In the genomic region with DNA sequence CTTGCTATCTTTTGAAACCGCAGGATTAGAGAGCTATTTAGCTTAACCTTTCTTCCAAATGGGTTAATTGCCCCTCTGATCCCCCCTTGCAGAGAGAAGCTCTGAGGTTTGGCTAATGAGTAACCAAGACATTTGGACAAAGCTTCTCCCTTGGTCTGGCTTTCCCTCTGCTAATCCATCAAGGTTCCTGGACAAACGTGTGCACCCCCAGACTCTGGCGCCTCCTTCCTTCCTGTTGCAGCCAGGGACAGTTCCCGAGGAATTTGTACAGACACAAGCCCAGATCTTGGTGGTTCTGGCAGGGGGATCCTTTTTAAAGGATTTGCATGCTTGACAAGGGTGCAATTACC, we compare ENCODE assay signal across 8 cellular contexts. TPM values are rescaled to one million over a fixed set of nuclear protein-coding genes. Genes with fewer than 3 reads are reported as not detected.
DNase-seq lines count a peak whose midpoint lies in the region; ATAC-seq and TF ChIP-seq lines count a peak whose summit lies in the region.

No MANE protein-coding gene starts in this region.

- H3K23ac ChIP-seq in H9 (ENCODE audit: insufficient read length, low read depth, low read length): no peak overlapping the region

- H3K27ac Mint-ChIP-seq in H9 (no peak overlapping the region), WTC11 (0 out of 2 replicates have a peak overlapping the region, but pooled peaks have one; percentile 11)

- H3K4me3 ChIP-seq in iPS-18c (ENCODE audit: insufficient read depth, low read depth, low read length): peak overlapping the region; percentile 91; the same call in 1 of the 2 replicates

- no peak overlapping the region for H4K8ac ChIP-seq in H9 (replicated peaks; ENCODE audit: insufficient read length, low read depth, low read length)

- H3T11ph ChIP-seq in H9 (ENCODE audit: low read length): no peak overlapping the region

- H3K4ac ChIP-seq in H9 (ENCODE audit: low read depth, low read length): no peak overlapping the region

- no peaks in the 10 kb centered on the region for H3K79me2 ChIP-seq in H9 (ENCODE audit: insufficient read depth, low read length)

- no CpG with 5 or more reads among the region's 4 CpGs for WGBS in H9 (ENCODE audit: extremely low coverage, insufficient read length, low lambda C conversion rate)

- H2AFZ ChIP-seq in H9 (ENCODE audit: low read length): no peak overlapping the region

- H3K9ac ChIP-seq in H9 (ENCODE audit: extremely low read depth, insufficient read length, low read length): peak overlapping the region; percentile 9

- no peaks in the 10 kb centered on the region for H3K79me1 ChIP-seq in H9 (ENCODE audit: insufficient read depth, low read depth, low read length, poor library complexity, severe bottlenecking)

- H3K27me3 Mint-ChIP-seq in H9 (ENCODE audit: low read depth) (no peaks in the 10 kb centered on the region), WTC11 (ENCODE audit: low read depth) (peaks cover 10% of the 10 kb centered on the region)

- H4K5ac ChIP-seq in H9 (ENCODE audit: insufficient read length, low read depth, low read length): no peak overlapping the region

- no peak overlapping the region for H3K18ac ChIP-seq in H9 (ENCODE audit: insufficient read length, low read depth, low read length)

- 0 out of 2 replicates have a peak, but pooled peaks cover 4% of the 10 kb centered on the region for H3K4me1 ChIP-seq in H9 (ENCODE audit: insufficient read depth, low read length)

- H3K9me3 ChIP-seq in H9 (ENCODE audit: control insufficient read depth, low read depth, low read length) (no peaks in the 10 kb centered on the region), iPS-18c (ENCODE audit: control insufficient read depth, insufficient read depth, low read length) (no peaks in the 10 kb centered on the region)

- H3K14ac ChIP-seq in H9 (ENCODE audit: insufficient read depth, low read length): no peak overlapping the region

- no peak overlapping the region for H2BK15ac ChIP-seq in H9 (ENCODE audit: low read depth, low read length)

- TF ChIP-seq CTCF in H9 (conservative IDR thresholded peaks at IDR 0.05): 0 out of 3 replicates have a peak, but pooled peaks have one; percentile 10
- no peak for TF ChIP-seq CTCF in WTC11 (IDR thresholded peaks at IDR 0.05)

- H3K9me3 Mint-ChIP-seq in H9: no peaks in the 10 kb centered on the region
- no peaks in the 10 kb centered on the region for H3K9me3 Mint-ChIP-seq in WTC11

- H3K36me3 Mint-ChIP-seq in H9 (ENCODE audit: insufficient read depth in 1 of 3, low read depth in 3 of 3) (peaks cover 0 to 6% (median 5%) of the 10 kb centered on the region in 3 experiments; a peak in 2 of 7 replicates), WTC11 (0 out of 2 replicates have a peak, but pooled peaks cover 2% of the 10 kb centered on the region)

- H3K4me1 Mint-ChIP-seq in H9 (peaks cover 33 to 40% of the 10 kb centered on the region in 2 experiments), WTC11 (peaks cover 38% of the 10 kb centered on the region)

- peaks cover 12% of the 10 kb centered on the region for H3K23me2 ChIP-seq in H9 (ENCODE audit: insufficient read length, low read depth, low read length, poor library complexity, severe bottlenecking)

- H4K91ac ChIP-seq in H9 (ENCODE audit: insufficient read length, low read depth, low read length): no peak overlapping the region

- H3K27ac ChIP-seq in H9 (ENCODE audit: insufficient read length, low read depth, low read length): no peak overlapping the region

- H3K27me3 ChIP-seq in H9 (ENCODE audit: insufficient read depth, low read length): no peaks in the 10 kb centered on the region

- no peaks in the 10 kb centered on the region for H4K20me1 ChIP-seq in H9 (ENCODE audit: control insufficient read depth, insufficient read depth, insufficient read length)

- H2BK120ac ChIP-seq in H9 (ENCODE audit: low read depth, low read length, poor library complexity, severe bottlenecking): no peak overlapping the region

- H2AK5ac ChIP-seq in H9 (ENCODE audit: insufficient read length, low read length): no peak overlapping the region

- no peak for DNase-seq in H9
- no peak for DNase-seq in WTC11 (ENCODE audit: low spot score)
- peak; percentile 21 for DNase-seq in retina
- no peak for DNase-seq in SHP77 treated with DMSO at 0.1 percent for 48 hours (lab: John Stamatoyannopoulos, UW)
- no peak for DNase-seq in SW480 (ENCODE audit: low spot score)
- DNase-seq in left lobe of liver (ENCODE audit: low spot score): no peak

- ATAC-seq in WTC11 (no peak), left lobe of liver (no peak), HG03457 (IDR thresholded peaks at IDR 0.05; ENCODE audit: unreplicated experiment) (no peak)

- H3K4me3 Mint-ChIP-seq in H9: peak overlapping the region; percentile 83 to 95
- H3K4me3 Mint-ChIP-seq in WTC11: peak overlapping the region; percentile 98

- CTCF ChIA-PET in WTC11 (lab: Charles Lee): interaction anchor here (1.0 to 2.4 kb wide), 5 partner anchors 9 to 158 kb away, joined by 3 to 9 read pairs (median 4); no protein-coding TSS in a partner anchor

- no peak overlapping the region for H2BK5ac ChIP-seq in H9 (ENCODE audit: insufficient read length, low read length)

- H2BK20ac ChIP-seq in H9 (ENCODE audit: low read depth, low read length, poor library complexity, severe bottlenecking): no peak overlapping the region

- POLR2A ChIA-PET in WTC11 (lab: Charles Lee): interaction anchor here (0.6 to 1.3 kb wide), 2 partner anchors 10 to 16 kb away, joined by 3 read pairs; no protein-coding TSS in a partner anchor

- no peak overlapping the region for H2BK12ac ChIP-seq in H9 (ENCODE audit: insufficient read length, low read depth, low read length)

- H3K4me2 ChIP-seq in H9 (ENCODE audit: insufficient read depth, insufficient read length, low read length): peak overlapping the region; percentile 91

- H3K56ac ChIP-seq in H9 (ENCODE audit: insufficient read length, low read depth, low read length): no peak overlapping the region

TF ChIP-seq in WTC11, 78 proteins besides CTCF, POLR2A, EP300 and RAD21 (continues in another document):
- TF ChIP-seq GABPB1 (CRISPR knock-in tag; IDR thresholded peaks at IDR 0.05): no peak
- TF ChIP-seq ESRRA (CRISPR knock-in tag; IDR thresholded peaks at IDR 0.05; ENCODE audit: borderline replicate concordance): no peak
- TF ChIP-seq GTF2I (CRISPR knock-in tag; conservative IDR thresholded peaks at IDR 0.05): no peak
- no peak for TF ChIP-seq TP53 (CRISPR knock-in tag; IDR thresholded peaks at IDR 0.05)
- no peak for TF ChIP-seq NFYB (CRISPR knock-in tag; conservative IDR thresholded peaks at IDR 0.05; ENCODE audit: low read depth)
- TF ChIP-seq ZNF671 (CRISPR knock-in tag; IDR thresholded peaks at IDR 0.05): no peak
- TF ChIP-seq RORB (CRISPR knock-in tag; IDR thresholded peaks at IDR 0.05): no peak
- TF ChIP-seq, protein P1, sequence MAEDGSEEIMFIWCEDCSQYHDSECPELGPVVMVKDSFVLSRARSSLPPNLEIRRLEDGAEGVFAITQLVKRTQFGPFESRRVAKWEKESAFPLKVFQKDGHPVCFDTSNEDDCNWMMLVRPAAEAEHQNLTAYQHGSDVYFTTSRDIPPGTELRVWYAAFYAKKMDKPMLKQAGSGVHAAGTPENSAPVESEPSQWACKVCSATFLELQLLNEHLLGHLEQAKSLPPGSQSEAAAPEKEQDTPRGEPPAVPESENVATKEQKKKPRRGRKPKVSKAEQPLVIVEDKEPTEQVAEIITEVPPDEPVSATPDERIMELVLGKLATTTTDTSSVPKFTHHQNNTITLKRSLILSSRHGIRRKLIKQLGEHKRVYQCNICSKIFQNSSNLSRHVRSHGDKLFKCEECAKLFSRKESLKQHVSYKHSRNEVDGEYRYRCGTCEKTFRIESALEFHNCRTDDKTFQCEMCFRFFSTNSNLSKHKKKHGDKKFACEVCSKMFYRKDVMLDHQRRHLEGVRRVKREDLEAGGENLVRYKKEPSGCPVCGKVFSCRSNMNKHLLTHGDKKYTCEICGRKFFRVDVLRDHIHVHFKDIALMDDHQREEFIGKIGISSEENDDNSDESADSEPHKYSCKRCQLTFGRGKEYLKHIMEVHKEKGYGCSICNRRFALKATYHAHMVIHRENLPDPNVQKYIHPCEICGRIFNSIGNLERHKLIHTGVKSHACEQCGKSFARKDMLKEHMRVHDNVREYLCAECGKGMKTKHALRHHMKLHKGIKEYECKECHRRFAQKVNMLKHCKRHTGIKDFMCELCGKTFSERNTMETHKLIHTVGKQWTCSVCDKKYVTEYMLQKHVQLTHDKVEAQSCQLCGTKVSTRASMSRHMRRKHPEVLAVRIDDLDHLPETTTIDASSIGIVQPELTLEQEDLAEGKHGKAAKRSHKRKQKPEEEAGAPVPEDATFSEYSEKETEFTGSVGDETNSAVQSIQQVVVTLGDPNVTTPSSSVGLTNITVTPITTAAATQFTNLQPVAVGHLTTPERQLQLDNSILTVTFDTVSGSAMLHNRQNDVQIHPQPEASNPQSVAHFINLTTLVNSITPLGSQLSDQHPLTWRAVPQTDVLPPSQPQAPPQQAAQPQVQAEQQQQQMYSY (CRISPR knock-in tag; IDR thresholded peaks at IDR 0.05): no peak
- TF ChIP-seq TCF7 (CRISPR knock-in tag; IDR thresholded peaks at IDR 0.05; ENCODE audit: low read depth): no peak
- TF ChIP-seq, protein P2, sequence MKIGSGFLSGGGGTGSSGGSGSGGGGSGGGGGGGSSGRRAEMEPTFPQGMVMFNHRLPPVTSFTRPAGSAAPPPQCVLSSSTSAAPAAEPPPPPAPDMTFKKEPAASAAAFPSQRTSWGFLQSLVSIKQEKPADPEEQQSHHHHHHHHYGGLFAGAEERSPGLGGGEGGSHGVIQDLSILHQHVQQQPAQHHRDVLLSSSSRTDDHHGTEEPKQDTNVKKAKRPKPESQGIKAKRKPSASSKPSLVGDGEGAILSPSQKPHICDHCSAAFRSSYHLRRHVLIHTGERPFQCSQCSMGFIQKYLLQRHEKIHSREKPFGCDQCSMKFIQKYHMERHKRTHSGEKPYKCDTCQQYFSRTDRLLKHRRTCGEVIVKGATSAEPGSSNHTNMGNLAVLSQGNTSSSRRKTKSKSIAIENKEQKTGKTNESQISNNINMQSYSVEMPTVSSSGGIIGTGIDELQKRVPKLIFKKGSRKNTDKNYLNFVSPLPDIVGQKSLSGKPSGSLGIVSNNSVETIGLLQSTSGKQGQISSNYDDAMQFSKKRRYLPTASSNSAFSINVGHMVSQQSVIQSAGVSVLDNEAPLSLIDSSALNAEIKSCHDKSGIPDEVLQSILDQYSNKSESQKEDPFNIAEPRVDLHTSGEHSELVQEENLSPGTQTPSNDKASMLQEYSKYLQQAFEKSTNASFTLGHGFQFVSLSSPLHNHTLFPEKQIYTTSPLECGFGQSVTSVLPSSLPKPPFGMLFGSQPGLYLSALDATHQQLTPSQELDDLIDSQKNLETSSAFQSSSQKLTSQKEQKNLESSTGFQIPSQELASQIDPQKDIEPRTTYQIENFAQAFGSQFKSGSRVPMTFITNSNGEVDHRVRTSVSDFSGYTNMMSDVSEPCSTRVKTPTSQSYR (CRISPR knock-in tag; IDR thresholded peaks at IDR 0.05): no peak
- TF ChIP-seq IRF2 (CRISPR knock-in tag; IDR thresholded peaks at IDR 0.05; ENCODE audit: borderline replicate concordance, low read depth): no peak

RNA-seq across cellular contexts. Expression of a gene that starts 1.6 kb away (rescaled TPM):
- total RNA-seq in H9 (2021): 20.7 and 22.6 TPM in 2 replicates
- total RNA-seq in WTC11 (2021): 22.0 to 26.0 TPM (median 24.0 TPM) in 3 replicates
- 38.9 TPM for total RNA-seq in left lobe of liver

RNA-seq across cellular contexts. Expression of a gene that starts 7.6 kb away (rescaled TPM):
- total RNA-seq in H9 (2021) (not detected in 2 replicates), WTC11 (2021) (not detected in 3 replicates), left lobe of liver (not detected)
